In genomic region chr6:167163476-167164011, GRCh38 we compare ENCODE assay signal across 1 cellular context.
TF ChIP-seq lines count a peak whose summit lies in the region.

No MANE protein-coding gene starts in this region.

TF ChIP-seq in H1, 55 proteins besides CTCF, POLR2A, EP300 and RAD21:
- TF ChIP-seq KDM4A (IDR thresholded peaks at IDR 0.05; ENCODE audit: low read depth, low read length, severe bottlenecking) (peak; percentile 6), E2F6 (IDR thresholded peaks at IDR 0.05) (peak; percentile 42; the same call in 1 of the 2 replicates), CTBP2 (IDR thresholded peaks at IDR 0.05; ENCODE audit: borderline replicate concordance, insufficient read depth, insufficient read length, low read length) (peak; percentile 37), HDAC6 (IDR thresholded peaks at IDR 0.05; ENCODE audit: low read depth, low read length) (no peak), MAX (IDR thresholded peaks at IDR 0.05) (peak; percentile 68), RNF2 (IDR thresholded peaks at IDR 0.05; ENCODE audit: borderline replicate concordance, low read depth, low read length, missing control alignments, poor library complexity, severe bottlenecking) (no peak), NANOG (IDR thresholded peaks at IDR 0.05; ENCODE audit: insufficient read depth, low read depth, low read length, poor library complexity, severe bottlenecking) (peak; percentile 86), CHD2 (IDR thresholded peaks at IDR 0.05; ENCODE audit: low read length) (peak; percentile 17; the same call in 1 of the 2 replicates), SP1 (IDR thresholded peaks at IDR 0.05; ENCODE audit: low read depth, low read length) (peak; percentile 66), TEAD4 (IDR thresholded peaks at IDR 0.05; ENCODE audit: low read depth, low read length) (peak; percentile 15; the same call in 1 of the 2 replicates), ASH2L (IDR thresholded peaks at IDR 0.05; ENCODE audit: low read length) (peak; percentile 78), JUND (IDR thresholded peaks at IDR 0.05; ENCODE audit: low read length) (no peak), TAF1 (IDR thresholded peaks at IDR 0.05; ENCODE audit: low read depth, low read length) (peak; percentile 17; the same call in 1 of the 2 replicates), CHD7 (IDR thresholded peaks at IDR 0.05; ENCODE audit: insufficient replicate concordance, low read length) (peak; percentile 20), ATF3 (IDR thresholded peaks at IDR 0.05; ENCODE audit: insufficient read depth, low read depth, low read length) (no peak), POLR2AphosphoS5 (IDR thresholded peaks at IDR 0.05; ENCODE audit: low read depth, low read length) (peak; percentile 48; the same call in 1 of the 2 replicates), HDAC2 (IDR thresholded peaks at IDR 0.05; ENCODE audit: borderline replicate concordance in 1 of 2, low read depth in 2 of 2, low read length in 2 of 2) (peak; percentile 23 to 72; a peak in 1 of 4 replicates), RBBP5 (IDR thresholded peaks at IDR 0.05; ENCODE audit: borderline replicate concordance, low read depth, low read length) (0 out of 2 replicates have a peak, but pooled peaks have one; percentile 45)
